In the genomic region with DNA sequence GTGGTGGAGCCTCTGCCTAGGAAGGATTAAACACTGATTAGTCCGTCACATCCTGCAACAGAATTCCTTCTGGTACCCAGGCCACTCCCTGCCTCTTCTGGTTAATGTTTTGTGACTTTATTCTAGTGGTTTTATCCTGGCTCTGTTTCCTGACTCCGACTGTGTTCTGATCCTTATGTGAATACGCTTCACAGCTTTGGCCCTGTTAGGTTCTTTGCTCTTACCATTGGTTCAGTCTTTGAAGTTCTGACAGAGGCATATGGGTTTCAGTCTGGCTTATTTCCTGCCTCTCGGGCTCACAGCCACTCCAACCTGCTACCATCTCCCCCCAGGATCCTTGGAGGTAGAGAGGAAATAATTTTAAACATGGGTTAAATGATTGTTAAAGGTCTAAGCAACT, we compare ENCODE assay signal across 20 cellular contexts. TPM values are rescaled to one million over a fixed set of nuclear protein-coding genes. Genes with fewer than 3 reads are reported as not detected.
"Had no signal": no experiment of that assay in that cellular context is flagged by ENCODE, and none has a peak within 500 bp of the region (broad histone marks: within the 10 kb centered on the region; RNA-seq: fewer than 3 reads in every experiment).

No MANE protein-coding gene starts in this region.

- H3K36me3 Mint-ChIP-seq: type B pancreatic cell had no signal

- ATAC-seq: mucosa of descending colon; right cardiac atrium; SK-N-SH treated with all-trans-retinoic acid at 6 μM for 48 hours; stimulated activated naive CD8-positive, alpha-beta T cell treated with anti-CD3 and anti-CD28 coated beads, Interleukin-15, Interleukin-2, amounts not matched to agents 100 U/mL and 50 U/mL, for 24 hours had no signal

- H3K27me3 ChIP-seq: suprapubic skin had no signal

- H3K27ac Mint-ChIP-seq: activated CD4-positive, alpha-beta T cell treated with anti-CD3 and anti-CD28 coated beads, Interleukin-2, amount 10 ng/mL, durations not matched to agents 7 days and 5 days; activated naive CD4-positive, alpha-beta T cell treated with anti-CD3 and anti-CD28 coated beads, Interleukin-2, amount 10 ng/mL, durations not matched to agents 7 days and 5 days; memory B cell; progenitor cell of endocrine pancreas; type B pancreatic cell had no signal

- H3K9me3 ChIP-seq: suprapubic skin had no signal

- H3K4me1 ChIP-seq: suprapubic skin had no signal

- H3K4me3 ChIP-seq: left ventricle myocardium inferior, mucosa of descending colon, suprapubic skin had no signal

- H3K27ac ChIP-seq: left ventricle myocardium inferior, suprapubic skin had no signal

- H3K36me3 ChIP-seq: left ventricle myocardium inferior, suprapubic skin had no signal

- H3K4me1 Mint-ChIP-seq: brain, memory B cell, nephron had no signal

- H3K4me3 Mint-ChIP-seq: activated CD4-positive, alpha-beta T cell treated with anti-CD3 and anti-CD28 coated beads, Interleukin-2, amount 10 ng/mL, durations not matched to agents 7 days and 5 days; activated naive CD4-positive, alpha-beta T cell treated with anti-CD3 and anti-CD28 coated beads, Interleukin-2, amount 10 ng/mL, durations not matched to agents 7 days and 5 days; brain; memory B cell; nephron; type B pancreatic cell had no signal

- DNase-seq: activated CD4-positive, alpha-beta T cell treated with anti-CD3 and anti-CD28 coated beads, Interleukin-2, amount 10 ng/mL, durations not matched to agents 7 days and 5 days; activated CD4-positive, CD25-positive, alpha-beta regulatory T cell; activated naive CD4-positive, alpha-beta T cell treated with anti-CD3 and anti-CD28 coated beads, Interleukin-2, amount 10 ng/mL, durations not matched to agents 7 days and 5 days; central memory CD4-positive, alpha-beta T cell; cortex of kidney; effector memory CD4-positive, alpha-beta T cell; foreskin fibroblast; kidney; left ventricle myocardium inferior; mucosa of descending colon; small intestine; stimulated activated naive CD8-positive, alpha-beta T cell treated with anti-CD3 and anti-CD28 coated beads, Interleukin-15, Interleukin-2, amounts not matched to agents 100 U/mL and 50 U/mL, for 24 hours had no signal

- H3K27me3 Mint-ChIP-seq: activated CD4-positive, alpha-beta T cell treated with anti-CD3 and anti-CD28 coated beads, Interleukin-2, amount 10 ng/mL, durations not matched to agents 7 days and 5 days; activated naive CD4-positive, alpha-beta T cell treated with anti-CD3 and anti-CD28 coated beads, Interleukin-2, amount 10 ng/mL, durations not matched to agents 7 days and 5 days; brain; memory B cell; progenitor cell of endocrine pancreas had no signal

RNA-seq across cellular contexts. Expression of a gene that starts 23.2 kb away (rescaled TPM):
- total RNA-seq: progenitor cell of endocrine pancreas had no signal
